ENCODE assay signal across 1 cellular context in genomic region chr16:1512174-1512573, GRCh38.
TF ChIP-seq lines count a peak whose summit lies in the region.

No MANE protein-coding gene starts in this region.

TF ChIP-seq in HepG2, 621 proteins besides CTCF, POLR2A, EP300 and RAD21:
- TF ChIP-seq HMGXB3 (CRISPR knock-in tag; IDR thresholded peaks at IDR 0.05; ENCODE audit: borderline replicate concordance) (no peak), SNAPC2 (CRISPR knock-in tag; IDR thresholded peaks at IDR 0.05) (no peak), SNAI1 (CRISPR knock-in tag; IDR thresholded peaks at IDR 0.05; ENCODE audit: borderline replicate concordance) (no peak), PRDM4 (CRISPR knock-in tag; IDR thresholded peaks at IDR 0.05; ENCODE audit: borderline replicate concordance) (no peak), ZBTB8A (CRISPR knock-in tag; IDR thresholded peaks at IDR 0.05; ENCODE audit: borderline replicate concordance, low read depth) (no peak), ZBTB33 (CRISPR knock-in tag; IDR thresholded peaks at IDR 0.05) (peak; percentile 52; the same call in 1 of the 2 replicates), ZNF747 (CRISPR knock-in tag; IDR thresholded peaks at IDR 0.05; ENCODE audit: borderline replicate concordance) (no peak)
